In genomic region chr5:143355710-143356109, GRCh38 we compare ENCODE assay signal across 9 cellular contexts. TPM values are rescaled to one million over a fixed set of nuclear protein-coding genes. Genes with fewer than 3 reads are reported as not detected.
DNase-seq lines count a peak whose midpoint lies in the region; ATAC-seq lines count a peak whose summit lies in the region.
"Had no signal": no experiment of that assay in that cellular context is flagged by ENCODE, and none has a peak within 500 bp of the region (broad histone marks: within the 10 kb centered on the region; RNA-seq: fewer than 3 reads in every experiment).

No MANE protein-coding gene starts in this region.

- H3K79me2 ChIP-seq in mesendoderm (ENCODE audit: control insufficient read depth, insufficient read depth, low read length) = no peaks in the 10 kb centered on the region

- H2BK5ac ChIP-seq in mesendoderm (ENCODE audit: low read length) = no peak overlapping the region

- H3K27me3 Mint-ChIP-seq in activated CD4-positive, alpha-beta T cell treated with anti-CD3 and anti-CD28 coated beads, Interleukin-2, amount 10 ng/mL, durations not matched to agents 24 days and 14 days = no peaks in the 10 kb centered on the region
- no peaks in the 10 kb centered on the region for H3K27me3 Mint-ChIP-seq in activated T-cell treated with anti-CD3 and anti-CD28 coated beads, Interleukin-2, amount 50 U/mL, for 72 hours (ENCODE audit: low read depth)
- H3K27me3 Mint-ChIP-seq: dendritic cell treated with granulocyte-macrophage colony-stimulating factor and Interleukin-4, amounts not matched to agents 40 ng/mL and 50 ng/mL, for 4 days had no signal

- no peak overlapping the region for H3K9ac ChIP-seq in mesendoderm (ENCODE audit: low read length)

- intact Hi-C loops in activated CD4-positive, alpha-beta T cell treated with anti-CD3 and anti-CD28 coated beads, Interleukin-2, amount 10 ng/mL, durations not matched to agents 24 days and 14 days (cut with micrococcal nuclease) = no loop called here
- intact Hi-C loops in sciatic nerve (cut with DNase I) = no loop called here

- H3K79me1 ChIP-seq in mesendoderm (ENCODE audit: low read length) = no peaks in the 10 kb centered on the region

- H4K8ac ChIP-seq in mesendoderm (ENCODE audit: low read depth, low read length) = no peak overlapping the region

- H3K27ac Mint-ChIP-seq in activated CD4-positive, alpha-beta T cell treated with anti-CD3 and anti-CD28 coated beads, Interleukin-2, amount 10 ng/mL, durations not matched to agents 24 days and 14 days = no peak overlapping the region
- H3K27ac Mint-ChIP-seq in activated T-cell treated with anti-CD3 and anti-CD28 coated beads, Interleukin-2, amount 50 U/mL, for 72 hours = no peak overlapping the region
- H3K27ac Mint-ChIP-seq: dendritic cell treated with granulocyte-macrophage colony-stimulating factor and Interleukin-4, amounts not matched to agents 40 ng/mL and 50 ng/mL, for 4 days had no signal

- no peak overlapping the region for H3K4me3 ChIP-seq in mesendoderm (ENCODE audit: low read length)

- ATAC-seq in activated T-cell treated with anti-CD3 and anti-CD28 coated beads, Interleukin-2, amount 50 U/mL, for 72 hours (replicated peaks in 1 of 2) = no peak
- peak; percentile 90 for ATAC-seq in sciatic nerve

- H3K36me3 ChIP-seq in mesendoderm (ENCODE audit: control insufficient read depth, insufficient read depth, low read length) = no peaks in the 10 kb centered on the region

- no peaks in the 10 kb centered on the region for H3K9me3 Mint-ChIP-seq in activated CD4-positive, alpha-beta T cell treated with anti-CD3 and anti-CD28 coated beads, Interleukin-2, amount 10 ng/mL, durations not matched to agents 24 days and 14 days
- H3K9me3 Mint-ChIP-seq in activated T-cell treated with anti-CD3 and anti-CD28 coated beads, Interleukin-2, amount 50 U/mL, for 72 hours = no peaks in the 10 kb centered on the region
- H3K9me3 Mint-ChIP-seq: dendritic cell treated with granulocyte-macrophage colony-stimulating factor and Interleukin-4, amounts not matched to agents 40 ng/mL and 50 ng/mL, for 4 days had no signal

- no peak overlapping the region for H3K4me2 ChIP-seq in mesendoderm (ENCODE audit: low read length)

- H2AK5ac ChIP-seq in mesendoderm (ENCODE audit: low read length) = no peak overlapping the region

- H3K27ac ChIP-seq in mesendoderm (ENCODE audit: low read depth, low read length) = no peak overlapping the region

- no peaks in the 10 kb centered on the region for H3K4me1 ChIP-seq in mesendoderm (ENCODE audit: control insufficient read depth, low read depth, low read length)

- H2BK120ac ChIP-seq in mesendoderm (ENCODE audit: low read depth, low read length) = no peak overlapping the region

- peaks cover 44% of the 10 kb centered on the region for H3K4me1 Mint-ChIP-seq in activated CD4-positive, alpha-beta T cell treated with anti-CD3 and anti-CD28 coated beads, Interleukin-2, amount 10 ng/mL, durations not matched to agents 24 days and 14 days
- peaks cover 79% of the 10 kb centered on the region for H3K4me1 Mint-ChIP-seq in activated T-cell treated with anti-CD3 and anti-CD28 coated beads, Interleukin-2, amount 50 U/mL, for 72 hours (ENCODE audit: low read depth)

- H3K36me3 Mint-ChIP-seq in activated CD4-positive, alpha-beta T cell treated with anti-CD3 and anti-CD28 coated beads, Interleukin-2, amount 10 ng/mL, durations not matched to agents 24 days and 14 days (ENCODE audit: low read depth) = peaks cover 8% of the 10 kb centered on the region
- H3K36me3 Mint-ChIP-seq in activated T-cell treated with anti-CD3 and anti-CD28 coated beads, Interleukin-2, amount 50 U/mL, for 72 hours (ENCODE audit: insufficient read depth in 2 of 2) = no peaks in the 10 kb centered on the region

- no peak overlapping the region for H3K4ac ChIP-seq in mesendoderm (ENCODE audit: low read depth, low read length)

- H3K4me3 Mint-ChIP-seq in activated CD4-positive, alpha-beta T cell treated with anti-CD3 and anti-CD28 coated beads, Interleukin-2, amount 10 ng/mL, durations not matched to agents 24 days and 14 days = no peak overlapping the region
- no peak overlapping the region for H3K4me3 Mint-ChIP-seq in activated T-cell treated with anti-CD3 and anti-CD28 coated beads, Interleukin-2, amount 50 U/mL, for 72 hours
- H3K4me3 Mint-ChIP-seq: dendritic cell treated with granulocyte-macrophage colony-stimulating factor and Interleukin-4, amounts not matched to agents 40 ng/mL and 50 ng/mL, for 4 days had no signal

- H3K27me3 ChIP-seq in mesendoderm (ENCODE audit: insufficient read depth, low read length, poor library complexity) = no peaks in the 10 kb centered on the region

- H3K56ac ChIP-seq in mesendoderm (ENCODE audit: low read length) = no peak overlapping the region

- no peak overlapping the region for H3K18ac ChIP-seq in mesendoderm (ENCODE audit: low read length)

- no peak overlapping the region for H3K23ac ChIP-seq in mesendoderm (ENCODE audit: low read length)

- H4K5ac ChIP-seq in mesendoderm (ENCODE audit: low read length) = no peak overlapping the region

- no peak overlapping the region for H2BK15ac ChIP-seq in mesendoderm (replicated peaks; ENCODE audit: low read depth)

- peak; percentile 31 for DNase-seq in activated CD4-positive, alpha-beta T cell treated with anti-CD3 and anti-CD28 coated beads for 1 hour
- no peak for DNase-seq in activated CD4-positive, alpha-beta T cell treated with anti-CD3 and anti-CD28 coated beads, Interleukin-2, amount 10 ng/mL, durations not matched to agents 24 days and 14 days
- peak; percentile 90 for DNase-seq in NCI-H226
- DNase-seq in activated T-cell treated with anti-CD3 and anti-CD28 coated beads, Interleukin-2, amount 50 U/mL, for 72 hours = peak; percentile 26 to 32
- peak; percentile 96 for DNase-seq in foreskin melanocyte
- DNase-seq in sciatic nerve (ENCODE audit: low spot score) = peak; percentile 81
- no peak for DNase-seq in mesendoderm
- DNase-seq in UCSD-AML1 (lab: John Stamatoyannopoulos, UW; ENCODE audit: unreplicated experiment) = no peak

RNA-seq across cellular contexts. Expression of gene NR3C1, which starts 47.8 kb away (rescaled TPM):
- total RNA-seq in activated CD4-positive, alpha-beta T cell treated with anti-CD3 and anti-CD28 coated beads, Interleukin-2, amount 10 ng/mL, durations not matched to agents 24 days and 14 days = 62.2 and 64.7 TPM in 2 replicates
- total RNA-seq in activated T-cell treated with anti-CD3 and anti-CD28 coated beads, Interleukin-2, amount 50 U/mL, for 72 hours = 100 to 1,000 TPM in 1 of 2 donors, 10 to 100 TPM in 1; 93.5 to 104 TPM
- 148 TPM for total RNA-seq in sciatic nerve
- polyA plus RNA-seq in mesendoderm (2013, experiment 1 of 2) = 12.1 TPM
- polyA plus RNA-seq in mesendoderm (2013, experiment 2 of 2) = 11.5 TPM

Comparison
In these comparisons a context has a peak if more than half of its experiments do, and no peak if none do; other contexts are left out.
1. DNase-seq: peak in activated CD4-positive, alpha-beta T cell treated with anti-CD3 and anti-CD28 coated beads for 1 hour (single experiment), NCI-H226 (single experiment), activated T-cell treated with anti-CD3 and anti-CD28 coated beads, Interleukin-2, amount 50 U/mL, for 72 hours (2 of 2), foreskin melanocyte (single experiment) and sciatic nerve (single experiment); none in activated CD4-positive, alpha-beta T cell treated with anti-CD3 and anti-CD28 coated beads, Interleukin-2, amount 10 ng/mL, durations not matched to agents 24 days and 14 days (single experiment), mesendoderm (single experiment) and UCSD-AML1 (single experiment).